ENCODE assay signal across 8 cellular contexts in the genomic region with DNA sequence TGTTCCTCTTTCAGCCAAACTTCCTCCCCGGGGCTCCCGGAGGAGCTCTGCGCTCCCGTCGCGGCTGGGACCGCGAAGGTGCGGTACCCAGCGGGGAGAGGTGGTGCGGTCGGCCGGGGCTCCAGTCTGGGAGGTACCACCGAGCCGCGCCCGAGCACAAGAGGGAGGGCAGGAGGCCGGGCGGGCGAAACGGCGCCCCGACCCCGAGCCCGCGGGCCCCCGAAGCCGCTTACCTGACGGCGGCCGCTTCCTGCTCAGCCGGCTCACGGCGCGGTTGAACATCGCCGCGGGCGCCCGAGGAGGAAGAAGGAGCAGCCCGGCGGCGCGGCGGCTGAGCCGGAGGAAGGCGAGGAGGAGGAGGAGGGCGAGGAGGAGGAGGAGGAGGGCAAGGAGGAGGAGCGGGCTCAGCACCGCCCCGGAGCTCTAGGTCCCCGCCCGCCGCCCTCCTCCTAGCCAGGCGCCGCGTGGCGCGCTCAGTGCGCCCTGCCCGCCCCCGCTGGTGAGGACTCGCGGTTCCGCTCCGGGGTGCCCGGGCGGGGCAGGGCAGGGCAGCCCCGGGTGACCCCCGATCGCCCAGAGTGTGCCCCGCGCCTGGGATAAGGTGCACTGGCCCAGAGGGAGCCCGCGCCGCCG. TPM values are rescaled to one million over a fixed set of nuclear protein-coding genes. Genes with fewer than 3 reads are reported as not detected.
DNase-seq lines count a peak whose midpoint lies in the region; ATAC-seq, FAIRE-seq and TF ChIP-seq lines count a peak whose summit lies in the region.

A gene with protein sequence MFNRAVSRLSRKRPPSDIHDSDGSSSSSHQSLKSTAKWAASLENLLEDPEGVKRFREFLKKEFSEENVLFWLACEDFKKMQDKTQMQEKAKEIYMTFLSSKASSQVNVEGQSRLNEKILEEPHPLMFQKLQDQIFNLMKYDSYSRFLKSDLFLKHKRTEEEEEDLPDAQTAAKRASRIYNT (minus strand): TSS at position 363 of the 633 bp plus-strand sequence. CDS start 81 bp downstream, at position 282.

- peaks cover 0 to 15% (median 2%) of the 10 kb centered on the region in 3 donors for H3K36me3 Mint-ChIP-seq in CD8-positive, alpha-beta memory T cell
- H3K36me3 Mint-ChIP-seq in activated naive CD8-positive, alpha-beta T cell treated with anti-CD3 and anti-CD28 coated beads for 36 hours = peaks cover 39% of the 10 kb centered on the region

- peak within 1 kb of the TSS; percentile 79 to 99 (median 91) for H3K27ac Mint-ChIP-seq in CD8-positive, alpha-beta memory T cell
- H3K27ac Mint-ChIP-seq in activated naive CD8-positive, alpha-beta T cell treated with anti-CD3 and anti-CD28 coated beads for 36 hours = peak within 1 kb of the TSS; percentile 91

- ATAC-seq in GM19463 (IDR thresholded peaks at IDR 0.05; ENCODE audit: unreplicated experiment) (peak; percentile 71), left ventricle myocardium superior (peak; percentile 96)

- no peaks in the 10 kb centered on the region for H3K27me3 ChIP-seq in CD8-positive, alpha-beta memory T cell (ENCODE audit: insufficient read depth, low read length, poor library complexity, severe bottlenecking)
- no peaks in the 10 kb centered on the region for H3K27me3 ChIP-seq in HL-60 (ENCODE audit: insufficient read depth, poor library complexity, severe bottlenecking)

- H3K4me3 ChIP-seq in CD8-positive, alpha-beta memory T cell (ENCODE audit: low read length) = peak within 1 kb of the TSS; percentile 76
- peak within 1 kb of the TSS; percentile 82 for H3K4me3 ChIP-seq in HL-60 (replicated peaks; ENCODE audit: insufficient read depth, low read length)

- H3K4me3 Mint-ChIP-seq in CD8-positive, alpha-beta memory T cell = peak within 1 kb of the TSS; percentile 88 to 98 (median 94)
- peak within 1 kb of the TSS; percentile 87 for H3K4me3 Mint-ChIP-seq in activated naive CD8-positive, alpha-beta T cell treated with anti-CD3 and anti-CD28 coated beads for 36 hours

- intact Hi-C loops in left ventricle myocardium superior (cut with micrococcal nuclease) = no loop called here

- H3K36me3 ChIP-seq in CD8-positive, alpha-beta memory T cell (ENCODE audit: insufficient read depth, low read length) = no peaks in the 10 kb centered on the region

- no peaks in the 10 kb centered on the region for H3K9me3 ChIP-seq in CD8-positive, alpha-beta memory T cell (ENCODE audit: low read length)

- no peak for FAIRE-seq in D721Med (lab: Jason Lieb, UNC)

- H3K27ac ChIP-seq in CD8-positive, alpha-beta memory T cell (ENCODE audit: low read depth, low read length) = peak within 1 kb of the TSS; percentile 57
- H3K27ac ChIP-seq in HL-60 (replicated peaks) = peak within 1 kb of the TSS; percentile 83

- H3K4me1 ChIP-seq in CD8-positive, alpha-beta memory T cell (ENCODE audit: insufficient read depth, low read length) = peaks cover 38% of the 10 kb centered on the region

- POLR2A ChIA-PET in CD8-positive, alpha-beta memory T cell (lab: Charles Lee) = interaction anchor here (0.5 to 5.1 kb wide), 15 partner anchors 25 to 787 kb away, joined by 3 to 24 read pairs (median 5); partner anchors contain the start of genes CACUL1, GRK5, INPP5F and SFXN4

- CTCF ChIA-PET in CD8-positive, alpha-beta memory T cell (lab: Charles Lee) = interaction anchor here (0.9 to 10.9 kb wide), 36 partner anchors 8 to 451 kb away, joined by 3 to 83 read pairs (median 6); partner anchors contain the start of genes BAG3, GRK5 and TIAL1

- peaks cover 38 to 53% (median 44%) of the 10 kb centered on the region in 3 donors for H3K4me1 Mint-ChIP-seq in CD8-positive, alpha-beta memory T cell
- H3K4me1 Mint-ChIP-seq in activated naive CD8-positive, alpha-beta T cell treated with anti-CD3 and anti-CD28 coated beads for 36 hours = peaks cover 32% of the 10 kb centered on the region

- H3K27me3 Mint-ChIP-seq in CD8-positive, alpha-beta memory T cell = peaks cover 0 to 8% of the 10 kb centered on the region in 2 donors
- H3K27me3 Mint-ChIP-seq in activated naive CD8-positive, alpha-beta T cell treated with anti-CD3 and anti-CD28 coated beads for 36 hours = peaks cover 3% of the 10 kb centered on the region

- no peaks in the 10 kb centered on the region for H3K9me3 Mint-ChIP-seq in CD8-positive, alpha-beta memory T cell
- no peaks in the 10 kb centered on the region for H3K9me3 Mint-ChIP-seq in activated naive CD8-positive, alpha-beta T cell treated with anti-CD3 and anti-CD28 coated beads for 36 hours

- DNase-seq in CD8-positive, alpha-beta memory T cell = peak; percentile 65 to 84 (median 76)
- peak; percentile 71 to 86 for DNase-seq in HL-60 (ENCODE audit: low read depth in 1 of 2, low spot score in 1 of 2)
- DNase-seq in SKM-1 treated with dmso at 0.1 percent for 144 hours (lab: John Stamatoyannopoulos, UW; ENCODE audit: unreplicated experiment) = peak; percentile 91
- peak; percentile 91 for DNase-seq in activated naive CD8-positive, alpha-beta T cell treated with anti-CD3 and anti-CD28 coated beads for 36 hours
- peak; percentile 90 for DNase-seq in left ventricle myocardium superior
- DNase-seq in retina = peak; percentile 74
- DNase-seq in D721Med (ENCODE audit: insufficient read length, low spot score) = no peak

- TF ChIP-seq CTCF in HL-60 (IDR thresholded peaks at IDR 0.05; ENCODE audit: insufficient read depth, low read length) (no peak), D721Med (IDR thresholded peaks at IDR 0.05; ENCODE audit: insufficient read depth, missing control alignments) (no peak)

RNA-seq across cellular contexts. Expression of the gene that starts here (rescaled TPM):
- 100 to 1,000 TPM; 127 to 130 TPM for total RNA-seq in CD8-positive, alpha-beta memory T cell
- 182 TPM for polyA plus RNA-seq in CD8-positive, alpha-beta memory T cell
- 100 to 1,000 TPM; 273 to 294 TPM for total RNA-seq in activated naive CD8-positive, alpha-beta T cell treated with anti-CD3 and anti-CD28 coated beads for 36 hours
- total RNA-seq in left ventricle myocardium superior = 7.0 TPM

Comparison
In these comparisons a context has a peak if more than half of its experiments do, and no peak if none do; other contexts are left out.
1. RNA of the gene that starts here (total RNA-seq): 273 to 294 TPM in activated naive CD8-positive, alpha-beta T cell treated with anti-CD3 and anti-CD28 coated beads for 36 hours and 127 to 130 TPM in CD8-positive, alpha-beta memory T cell; 7.0 TPM in left ventricle myocardium superior (single experiment); every median in the first group is over 10 times any median in the second.